Comparison of ENCODE assay signal across 16 cellular contexts in genomic region chr2:134132487-134132857, GRCh38.
"Had no signal": no experiment of that assay in that cellular context is flagged by ENCODE, and none has a peak within 500 bp of the region (broad histone marks: within the 10 kb centered on the region; RNA-seq: fewer than 3 reads in every experiment).

No MANE protein-coding gene starts in this region.

- H3K36me3 ChIP-seq: lower lobe of right lung, right atrium auricular region had no signal

- H3K27me3 ChIP-seq: right atrium auricular region had no signal

- ATAC-seq: stimulated activated naive B cell treated with anti-CD40 and anti-IgM and Interleukin-4, amounts not matched to agents 10 μg/mL and 1 μg/mL and 100 μg/mL, for 72 hours had no signal

- H3K9ac ChIP-seq: parathyroid adenoma had no signal

- H3K4me1 ChIP-seq: parathyroid adenoma had no signal

- FAIRE-seq: kidney had no signal

- H3K9me3 ChIP-seq: lower lobe of right lung, right atrium auricular region had no signal

- H3K4me3 ChIP-seq: lower lobe of right lung, right atrium auricular region had no signal

- H3K27ac ChIP-seq: lower lobe of right lung, parathyroid adenoma had no signal

- H2AFZ ChIP-seq: parathyroid adenoma had no signal

- DNase-seq: activated CD4-positive, alpha-beta T cell treated with anti-CD3 and anti-CD28 coated beads, Interleukin-2, amount 10 ng/mL, durations not matched to agents 24 days and 14 days; activated effector memory CD4-positive, alpha-beta T cell treated with anti-CD3 and anti-CD28 coated beads, Interleukin-2, amount 50 U/mL, for 16 hours; activated T-cell treated with anti-CD3 and anti-CD28 coated beads, Interleukin-2, amount 50 U/mL, for 1 hour; amygdala; cortex of kidney; effector memory CD4-positive, alpha-beta T cell; kidney; lower lobe of right lung; naive B cell; stimulated activated CD4-positive, alpha-beta T cell treated with anti-CD3 and anti-CD28 coated beads, Interleukin-1b, Interleukin-23, amount 100 ng/mL, for 48 hours; stimulated activated naive B cell treated with anti-CD40 and anti-IgM and Interleukin-4, amounts not matched to agents 10 μg/mL and 1 μg/mL and 100 μg/mL, for 72 hours; substantia nigra; T1000; trophoblast cell had no signal
